28 cellular contexts compared by ENCODE assay signal in the genomic region with DNA sequence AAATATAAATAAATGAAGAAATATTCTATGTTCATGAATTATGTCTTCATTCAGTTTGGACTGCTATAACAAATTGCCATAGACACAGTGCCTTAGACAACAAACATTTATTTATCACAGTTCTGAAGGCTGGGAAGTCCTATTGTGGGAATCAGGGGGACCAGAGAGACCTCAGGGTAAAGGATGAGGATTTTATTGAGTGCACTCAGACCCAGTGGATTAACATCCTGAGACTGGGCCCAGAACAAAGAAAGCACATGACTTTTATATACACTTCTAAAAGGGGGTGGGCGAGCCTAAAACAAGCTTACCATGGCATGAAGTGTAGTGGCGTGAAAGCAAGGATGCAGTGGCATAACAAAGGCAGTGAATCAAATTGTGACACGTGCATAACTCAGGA. TPM values are rescaled to one million over a fixed set of nuclear protein-coding genes. Genes with fewer than 3 reads are reported as not detected.
DNase-seq lines count a peak whose midpoint lies in the region; TF ChIP-seq lines count a peak whose summit lies in the region.
"Had no signal": no experiment of that assay in that cellular context is flagged by ENCODE, and none has a peak within 500 bp of the region (broad histone marks: within the 10 kb centered on the region; RNA-seq: fewer than 3 reads in every experiment).

No MANE protein-coding gene starts in this region.

- H3K4me1 Mint-ChIP-seq in activated naive CD4-positive, alpha-beta T cell treated with anti-CD3 and anti-CD28 coated beads, Interleukin-2, amount 10 ng/mL, durations not matched to agents 7 days and 5 days, result no peaks in the 10 kb centered on the region
- H3K4me1 Mint-ChIP-seq: activated CD8-positive, alpha-beta memory T cell treated with anti-CD3 and anti-CD28 coated beads, Interleukin-2, amount 10 ng/mL, durations not matched to agents 7 days and 5 days; activated naive CD8-positive, alpha-beta T cell treated with anti-CD3 and anti-CD28 coated beads, Interleukin-2, amount 50 U/mL, for 24 hours; immature natural killer cell; nephron progenitor cell; T-cell had no signal

- no peak for TF ChIP-seq CTCF in GM10248 (IDR thresholded peaks at IDR 0.05; ENCODE audit: control extremely low read depth, extremely low read depth, low read depth, missing control alignments)

- no peak overlapping the region for H3K27ac Mint-ChIP-seq in activated naive CD4-positive, alpha-beta T cell treated with anti-CD3 and anti-CD28 coated beads, Interleukin-2, amount 10 ng/mL, durations not matched to agents 7 days and 5 days
- H3K27ac Mint-ChIP-seq: activated CD8-positive, alpha-beta memory T cell treated with anti-CD3 and anti-CD28 coated beads, Interleukin-2, amount 10 ng/mL, durations not matched to agents 7 days and 5 days; activated naive CD8-positive, alpha-beta T cell treated with anti-CD3 and anti-CD28 coated beads, Interleukin-2, amount 50 U/mL, for 24 hours; CD4-positive, alpha-beta T cell; immature natural killer cell; nephron progenitor cell; T-cell had no signal

- no peaks in the 10 kb centered on the region for H3K36me3 Mint-ChIP-seq in activated naive CD4-positive, alpha-beta T cell treated with anti-CD3 and anti-CD28 coated beads, Interleukin-2, amount 10 ng/mL, durations not matched to agents 7 days and 5 days
- H3K36me3 Mint-ChIP-seq: activated CD8-positive, alpha-beta memory T cell treated with anti-CD3 and anti-CD28 coated beads, Interleukin-2, amount 10 ng/mL, durations not matched to agents 7 days and 5 days; immature natural killer cell; T-cell had no signal

- CTCF ChIA-PET in GM10248 (lab: Yijun Ruan, JAX), result no interaction called here
- CTCF ChIA-PET in activated naive CD4-positive, alpha-beta T cell treated with anti-CD3 and anti-CD28 coated beads, Interleukin-2, amount 10 ng/mL, durations not matched to agents 7 days and 5 days (lab: Charles Lee), result no interaction called here

- peak; percentile 29 for DNase-seq in DMS53 (lab: John Stamatoyannopoulos, UW)
- no peak for DNase-seq in DMS53 treated with DMSO at 0.1 percent for 48 hours (lab: John Stamatoyannopoulos, UW; ENCODE audit: unreplicated experiment)
- peak; percentile 13 for DNase-seq in OCI-M1 (lab: John Stamatoyannopoulos, UW)
- peak; percentile 2 for DNase-seq in dermis blood vessel endothelial cell
- DNase-seq in skeletal muscle cell (ENCODE audit: low read depth), result peak; percentile 0
- DNase-seq in cerebellar nuclear complex (lab: John Stamatoyannopoulos, UW), result no peak
- no peak for DNase-seq in GM10248 (ENCODE audit: extremely low spot score)
- no peak for DNase-seq in activated naive CD4-positive, alpha-beta T cell treated with anti-CD3 and anti-CD28 coated beads, Interleukin-2, amount 10 ng/mL, durations not matched to agents 7 days and 5 days
- DNase-seq: activated CD4-positive, alpha-beta T cell treated with anti-CD3 and anti-CD28 coated beads, Interleukin-2, amount 50 U/mL, for 4 hours; activated CD8-positive, alpha-beta memory T cell treated with anti-CD3 and anti-CD28 coated beads, Interleukin-2, amount 10 ng/mL, durations not matched to agents 7 days and 5 days; activated naive CD8-positive, alpha-beta T cell treated with anti-CD3 and anti-CD28 coated beads, Interleukin-2, amount 50 U/mL, for 24 hours; activated T-cell treated with anti-CD3 and anti-CD28 coated beads, Interleukin-2, amount 50 U/mL, for 4 hours; AML-193; body of pancreas; CD4-positive, alpha-beta T cell; EL; immature natural killer cell; MV-4-11; NCI-H1694; nephron progenitor cell; ovary; stimulated activated naive CD4-positive, alpha-beta T cell; T-cell; upper lobe of left lung had no signal

- no peak overlapping the region for H3K4me3 Mint-ChIP-seq in activated naive CD4-positive, alpha-beta T cell treated with anti-CD3 and anti-CD28 coated beads, Interleukin-2, amount 10 ng/mL, durations not matched to agents 7 days and 5 days
- H3K4me3 Mint-ChIP-seq: activated CD8-positive, alpha-beta memory T cell treated with anti-CD3 and anti-CD28 coated beads, Interleukin-2, amount 10 ng/mL, durations not matched to agents 7 days and 5 days; activated naive CD8-positive, alpha-beta T cell treated with anti-CD3 and anti-CD28 coated beads, Interleukin-2, amount 50 U/mL, for 24 hours; activated T-cell treated with anti-CD3 and anti-CD28 coated beads, Interleukin-2, amount 50 U/mL, for 4 hours; CD4-positive, alpha-beta T cell; immature natural killer cell; nephron progenitor cell; T-cell had no signal

- no peak overlapping the region for H3K4me3 ChIP-seq in skeletal muscle cell (ENCODE audit: low read depth, low read length)
- H3K4me3 ChIP-seq: body of pancreas, ovary, skin epidermis, upper lobe of left lung had no signal

- H3K27me3 Mint-ChIP-seq in activated naive CD4-positive, alpha-beta T cell treated with anti-CD3 and anti-CD28 coated beads, Interleukin-2, amount 10 ng/mL, durations not matched to agents 7 days and 5 days, result no peaks in the 10 kb centered on the region
- H3K27me3 Mint-ChIP-seq: activated CD8-positive, alpha-beta memory T cell treated with anti-CD3 and anti-CD28 coated beads, Interleukin-2, amount 10 ng/mL, durations not matched to agents 7 days and 5 days; activated naive CD8-positive, alpha-beta T cell treated with anti-CD3 and anti-CD28 coated beads, Interleukin-2, amount 50 U/mL, for 24 hours; CD4-positive, alpha-beta T cell; T-cell had no signal

- POLR2A ChIA-PET in GM10248 (lab: Yijun Ruan, JAX), result no interaction called here

- H3K9me3 Mint-ChIP-seq in activated naive CD4-positive, alpha-beta T cell treated with anti-CD3 and anti-CD28 coated beads, Interleukin-2, amount 10 ng/mL, durations not matched to agents 7 days and 5 days, result peaks cover 29% of the 10 kb centered on the region

RNA-seq across cellular contexts. Expression of a gene that starts 26.9 kb away (rescaled TPM):
- not detected in 2 replicates for total RNA-seq in dermis blood vessel endothelial cell
- total RNA-seq: A172; activated CD8-positive, alpha-beta memory T cell treated with anti-CD3 and anti-CD28 coated beads, Interleukin-2, amount 10 ng/mL, durations not matched to agents 7 days and 5 days; activated T-cell treated with anti-CD3 and anti-CD28 coated beads, Interleukin-2, amount 50 U/mL, for 4 hours; CD4-positive, alpha-beta T cell; glomerular endothelial cell; NCI-H460; T-cell had no signal

Comparison
In these comparisons a context has a peak if more than half of its experiments do, and no peak if none do; other contexts are left out.
1. DNase-seq: peak in DMS53 (single experiment), OCI-M1 (single experiment), dermis blood vessel endothelial cell (single experiment) and skeletal muscle cell (single experiment); none in DMS53 treated with DMSO at 0.1 percent for 48 hours (single experiment), cerebellar nuclear complex (0 of 2), GM10248 (single experiment) and activated naive CD4-positive, alpha-beta T cell treated with anti-CD3 and anti-CD28 coated beads, Interleukin-2, amount 10 ng/mL, durations not matched to agents 7 days and 5 days (single experiment).